ENCODE assay signal across 8 cellular contexts in genomic region chr11:1772270-1773130, GRCh38. TPM values are rescaled to one million over a fixed set of nuclear protein-coding genes. Genes with fewer than 3 reads are reported as not detected.
DNase-seq lines count a peak whose midpoint lies in the region; ATAC-seq and TF ChIP-seq lines count a peak whose summit lies in the region.

No MANE protein-coding gene starts in this region.

- no peak overlapping the region for H3K4me3 ChIP-seq in DND-41 (ENCODE audit: low read depth in 1 of 2, low read length in 2 of 2)
- no peak overlapping the region for H3K4me3 ChIP-seq in esophagus (ENCODE audit: low read depth in 1 of 2, low read length in 2 of 2)
- H3K4me3 ChIP-seq in osteoblast (ENCODE audit: insufficient read depth, low read length), result peak overlapping the region; percentile 53

- peaks cover 37% of the 10 kb centered on the region for H3K4me1 Mint-ChIP-seq in activated CD8-positive, alpha-beta T cell treated with anti-CD3 and anti-CD28 coated beads, Interleukin-2, amount 10 ng/mL, durations not matched to agents 7 days and 5 days (ENCODE audit: low read depth)

- no peaks in the 10 kb centered on the region for H3K27me3 ChIP-seq in DND-41 (ENCODE audit: insufficient read depth, low read length, poor library complexity)
- H3K27me3 ChIP-seq in esophagus (ENCODE audit: control insufficient read depth in 1 of 2, insufficient read depth in 2 of 2, low read length in 2 of 2), result no peaks in the 10 kb centered on the region
- H3K27me3 ChIP-seq in osteoblast (ENCODE audit: insufficient read depth, low read length), result no peaks in the 10 kb centered on the region

- POLR2A ChIA-PET in activated CD8-positive, alpha-beta T cell treated with anti-CD3 and anti-CD28 coated beads, Interleukin-2, amount 10 ng/mL, durations not matched to agents 7 days and 5 days (lab: Charles Lee), result interaction anchor here (1.5 to 1.7 kb wide), 2 partner anchors 8 to 14 kb away, joined by 4 to 6 read pairs; partner anchors contain the start of gene CTSD

- H2AFZ ChIP-seq in DND-41 (ENCODE audit: low read depth, low read length), result no peak overlapping the region
- H2AFZ ChIP-seq in osteoblast (ENCODE audit: low read length), result peak overlapping the region; percentile 85

- no peaks in the 10 kb centered on the region for H3K36me3 Mint-ChIP-seq in activated CD8-positive, alpha-beta T cell treated with anti-CD3 and anti-CD28 coated beads, Interleukin-2, amount 10 ng/mL, durations not matched to agents 7 days and 5 days (ENCODE audit: low read depth)

- no peak overlapping the region for H3K9ac ChIP-seq in DND-41 (ENCODE audit: low read depth, low read length)

- peak overlapping the region; percentile 35 for H3K4me3 Mint-ChIP-seq in activated CD8-positive, alpha-beta T cell treated with anti-CD3 and anti-CD28 coated beads, Interleukin-2, amount 10 ng/mL, durations not matched to agents 7 days and 5 days

- H3K36me3 ChIP-seq in DND-41 (ENCODE audit: insufficient read depth, low read length) (no peaks in the 10 kb centered on the region), esophagus (ENCODE audit: control insufficient read depth in 2 of 2, insufficient read depth in 2 of 2, low read length in 1 of 2) (no peaks in the 10 kb centered on the region), osteoblast (ENCODE audit: insufficient read depth, low read length) (no peaks in the 10 kb centered on the region)

- H4K20me1 ChIP-seq in DND-41 (ENCODE audit: insufficient read depth, low read length) (no peaks in the 10 kb centered on the region), osteoblast (ENCODE audit: insufficient read depth, low read length) (no peaks in the 10 kb centered on the region)

- CTCF ChIA-PET in activated CD8-positive, alpha-beta T cell treated with anti-CD3 and anti-CD28 coated beads, Interleukin-2, amount 10 ng/mL, durations not matched to agents 7 days and 5 days (lab: Charles Lee), result interaction anchor here (1.2 to 2.9 kb wide), 4 partner anchors 8 to 79 kb away, joined by 3 to 20 read pairs (median 6); partner anchors contain the start of gene CTSD

- peak; percentile 68 for DNase-seq in DND-41
- peak; percentile 61 for DNase-seq in NCI-H2227 treated with DMSO at 0.1 percent for 48 hours (lab: John Stamatoyannopoulos, UW)
- peak; percentile 63 for DNase-seq in activated CD8-positive, alpha-beta T cell treated with anti-CD3 and anti-CD28 coated beads, Interleukin-2, amount 10 ng/mL, durations not matched to agents 7 days and 5 days
- DNase-seq in osteoblast (ENCODE audit: insufficient read length, low spot score, missing footprints), result peak; percentile 100

- H3K27ac ChIP-seq in DND-41 (ENCODE audit: low read length) (no peak overlapping the region), esophagus (ENCODE audit: low read depth in 2 of 2, low read length in 1 of 2) (peak overlapping the region; percentile 61 to 67), osteoblast (ENCODE audit: low read depth, low read length) (peak overlapping the region; percentile 40)

- TF ChIP-seq CTCF in DND-41 (IDR thresholded peaks at IDR 0.05; ENCODE audit: borderline replicate concordance, extremely low read depth, low read length, poor library complexity, severe bottlenecking) (no peak), osteoblast (IDR thresholded peaks at IDR 0.05; ENCODE audit: extremely low read depth, low read depth, low read length) (no peak)

- H3K4me1 ChIP-seq in DND-41 (ENCODE audit: insufficient read depth, low read length) (peaks cover 11% of the 10 kb centered on the region), esophagus (ENCODE audit: control insufficient read depth in 2 of 2, insufficient read depth in 2 of 2, low read length in 1 of 2) (peaks cover 3 to 10% of the 10 kb centered on the region in 2 donors), osteoblast (ENCODE audit: insufficient read depth, low read length) (peaks cover 15% of the 10 kb centered on the region)

- H3K27ac Mint-ChIP-seq in activated CD8-positive, alpha-beta T cell treated with anti-CD3 and anti-CD28 coated beads, Interleukin-2, amount 10 ng/mL, durations not matched to agents 7 days and 5 days, result peak overlapping the region; percentile 83

- H3K4me2 ChIP-seq in DND-41 (ENCODE audit: insufficient read depth, low read length), result no peak overlapping the region
- H3K4me2 ChIP-seq in osteoblast (ENCODE audit: insufficient read depth, low read length), result peak overlapping the region; percentile 73

- peaks cover 16% of the 10 kb centered on the region for H3K27me3 Mint-ChIP-seq in activated CD8-positive, alpha-beta T cell treated with anti-CD3 and anti-CD28 coated beads, Interleukin-2, amount 10 ng/mL, durations not matched to agents 7 days and 5 days (ENCODE audit: low read depth)

- no peaks in the 10 kb centered on the region for H3K9me3 Mint-ChIP-seq in activated CD8-positive, alpha-beta T cell treated with anti-CD3 and anti-CD28 coated beads, Interleukin-2, amount 10 ng/mL, durations not matched to agents 7 days and 5 days (ENCODE audit: insufficient read depth)

- H3K79me2 ChIP-seq in DND-41 (ENCODE audit: insufficient read depth, low read length), result no peaks in the 10 kb centered on the region
- H3K79me2 ChIP-seq in osteoblast (ENCODE audit: insufficient read depth, low read length), result no peaks in the 10 kb centered on the region

- H3K9me3 ChIP-seq in DND-41 (ENCODE audit: insufficient read depth, low read length, severe bottlenecking) (no peaks in the 10 kb centered on the region), esophagus (ENCODE audit: control insufficient read depth in 2 of 2, insufficient read depth in 1 of 2, low read depth in 1 of 2, low read length in 1 of 2) (no peaks in the 10 kb centered on the region), osteoblast (ENCODE audit: low read depth, low read length) (no peaks in the 10 kb centered on the region)

- peak; percentile 88 for ATAC-seq in DND-41 (ENCODE audit: insufficient read depth, low read depth)
- peak; percentile 84 for ATAC-seq in activated CD8-positive, alpha-beta T cell treated with anti-CD3 and anti-CD28 coated beads, Interleukin-2, amount 10 ng/mL, durations not matched to agents 7 days and 5 days
- ATAC-seq in HG03280 (IDR thresholded peaks at IDR 0.05; ENCODE audit: unreplicated experiment), result no peak
- no peak for ATAC-seq in HG02973 (IDR thresholded peaks at IDR 0.05; ENCODE audit: unreplicated experiment)
- no peak for ATAC-seq in HG03342 (IDR thresholded peaks at IDR 0.05; ENCODE audit: unreplicated experiment)

- WGBS in esophagus, 2 donors, result 18 to 23% methylated on average over 11 to 15 of the region's 15 CpGs

RNA-seq across cellular contexts. Expression of gene CTSD, which starts 8.8 kb away (rescaled TPM):
- 100 to 1,000 TPM; 153 to 172 TPM for total RNA-seq in activated CD8-positive, alpha-beta T cell treated with anti-CD3 and anti-CD28 coated beads, Interleukin-2, amount 10 ng/mL, durations not matched to agents 7 days and 5 days
- 100 to 1,000 TPM; 273 to 284 TPM for polyA plus RNA-seq in esophagus
- total RNA-seq in osteoblast, result 491 and 519 TPM in 2 replicates

RNA-seq across cellular contexts. Expression of gene IFITM10, which starts 22.1 kb away (rescaled TPM):
- 1 to 10 TPM in 1 of 2 experiments, under 1 TPM in 1; 0.63 to 1.0 TPM for total RNA-seq in activated CD8-positive, alpha-beta T cell treated with anti-CD3 and anti-CD28 coated beads, Interleukin-2, amount 10 ng/mL, durations not matched to agents 7 days and 5 days
- polyA plus RNA-seq in esophagus, result 1 to 10 TPM in 1 of 2 donors, under 1 TPM in 1; 0.73 to 1.1 TPM
- 15.0 and 18.1 TPM in 2 replicates for total RNA-seq in osteoblast

Comparison
In these comparisons a context has a peak if more than half of its experiments do, and no peak if none do; other contexts are left out.
1. ATAC-seq: peak in DND-41 (single experiment) and activated CD8-positive, alpha-beta T cell treated with anti-CD3 and anti-CD28 coated beads, Interleukin-2, amount 10 ng/mL, durations not matched to agents 7 days and 5 days (single experiment); none in HG03280 (single experiment), HG02973 (single experiment) and HG03342 (single experiment).
2. Peak in every context shown above with its lines, with median percentiles within 50 percentile points of each other: DNase-seq.